Comparison of ENCODE assay signal across 11 cellular contexts in the genomic region with DNA sequence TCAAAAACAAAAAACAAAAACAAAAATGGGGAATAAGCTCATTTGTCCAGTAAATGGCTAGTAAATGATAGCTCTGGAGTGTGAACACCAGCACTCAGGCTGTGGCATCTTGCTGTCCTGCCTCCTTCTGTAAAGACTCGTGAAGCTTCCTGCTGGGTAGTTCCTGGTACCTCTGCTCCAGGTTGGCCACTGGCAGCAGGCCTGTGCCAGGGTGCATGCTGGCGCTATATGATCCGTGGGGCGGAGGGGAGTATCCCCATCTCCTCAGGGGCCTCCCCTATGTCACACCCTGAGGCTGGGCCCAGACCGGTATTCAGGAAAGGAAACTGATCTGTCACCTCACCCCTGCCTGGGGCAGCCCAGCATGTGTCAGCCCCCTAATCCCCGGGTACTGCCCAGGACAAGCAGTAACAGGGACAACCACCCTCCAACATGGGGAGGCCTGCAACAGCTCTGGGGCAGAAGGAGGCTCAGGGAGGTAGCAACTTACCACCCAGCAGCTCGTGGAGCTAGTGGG. TPM values are rescaled to one million over a fixed set of nuclear protein-coding genes. Genes with fewer than 3 reads are reported as not detected.
"Had no signal": no experiment of that assay in that cellular context is flagged by ENCODE, and none has a peak within 500 bp of the region (broad histone marks: within the 10 kb centered on the region; RNA-seq: fewer than 3 reads in every experiment).

No MANE protein-coding gene starts in this region.

- FAIRE-seq: astrocyte, endometrium had no signal

- ATAC-seq: activated T-helper 17 cell treated with anti-CD3 and anti-CD28 coated beads, Interleukin-2, amount 50 U/mL, for 72 hours; left ventricle myocardium superior; sciatic nerve had no signal

- H3K27ac ChIP-seq: cardiac muscle cell, esophagus muscularis mucosa, tibial nerve had no signal

- H3K27me3 ChIP-seq: cardiac muscle cell, dorsolateral prefrontal cortex, tibial nerve had no signal

- H3K9me3 ChIP-seq: esophagus muscularis mucosa, tibial nerve had no signal

- H3K36me3 ChIP-seq: cardiac muscle cell, esophagus muscularis mucosa, tibial nerve had no signal

- H3K4me3 ChIP-seq: cardiac muscle cell, dorsolateral prefrontal cortex, esophagus muscularis mucosa, tibial nerve had no signal

- DNase-seq: activated naive CD4-positive, alpha-beta T cell treated with Interleukin-2 at 50 U/mL for 16 hours; dorsolateral prefrontal cortex; left ventricle myocardium superior had no signal

RNA-seq across cellular contexts. Expression of gene ALPL, which starts 14.1 kb away (rescaled TPM):
- total RNA-seq: activated CD8-positive, alpha-beta memory T cell treated with anti-CD3 and anti-CD28 coated beads for 36 hours; activated T-helper 17 cell treated with anti-CD3 and anti-CD28 coated beads, Interleukin-2, amount 50 U/mL, for 72 hours had no signal
